ENCODE assay signal across 22 cellular contexts in the genomic region with DNA sequence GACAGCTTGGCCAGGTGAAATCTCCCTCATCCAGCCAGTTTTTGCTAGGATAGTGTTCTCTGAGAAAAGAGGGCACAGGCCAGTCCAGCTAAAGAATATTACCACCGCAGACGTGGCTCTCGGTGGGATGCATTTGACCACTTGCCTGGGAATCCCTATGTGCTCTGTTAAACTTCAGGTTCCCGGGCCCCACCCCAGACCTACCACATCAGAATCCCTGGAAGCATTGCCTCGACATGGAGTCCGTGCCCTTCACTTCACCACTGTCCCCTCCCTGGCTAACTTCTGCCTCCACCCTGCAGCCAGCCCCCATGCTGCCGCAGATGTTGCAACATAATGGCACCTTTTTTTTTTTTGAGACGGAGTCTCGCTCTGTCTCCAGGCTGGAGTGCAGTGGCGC. TPM values are rescaled to one million over a fixed set of nuclear protein-coding genes. Genes with fewer than 3 reads are reported as not detected.
"Had no signal": no experiment of that assay in that cellular context is flagged by ENCODE, and none has a peak within 500 bp of the region (broad histone marks: within the 10 kb centered on the region; RNA-seq: fewer than 3 reads in every experiment).

No MANE protein-coding gene starts in this region.

- H3K9me3 ChIP-seq: ascending aorta, esophagus muscularis mucosa, heart left ventricle, left lung, suprapubic skin, tibial artery had no signal

- H3K27ac ChIP-seq: ascending aorta, cardiac muscle cell, foreskin keratinocyte, suprapubic skin, tibial artery had no signal

- H3K4me3 ChIP-seq: ascending aorta, cardiac muscle cell, esophagus muscularis mucosa, heart left ventricle, left lung, lung, smooth muscle cell, suprapubic skin, tibial artery had no signal

- H3K36me3 ChIP-seq: cardiac muscle cell had no signal

- DNase-seq: activated CD4-positive, alpha-beta T cell treated with anti-CD3 and anti-CD28 coated beads for 36 hours; activated CD4-positive, alpha-beta T cell treated with anti-CD3 and anti-CD28 coated beads, Interleukin-2, amount 50 U/mL, for 4 hours; activated CD4-positive, CD25-positive, alpha-beta regulatory T cell; activated gamma-delta T cell; activated naive CD4-positive, alpha-beta T cell treated with anti-CD3 and anti-CD28 coated beads, Interleukin-2, amount 10 ng/mL, durations not matched to agents 7 days and 5 days; effector CD4-positive, alpha-beta T cell; foreskin keratinocyte; heart left ventricle; hypothalamus; stimulated activated CD4-positive, alpha-beta T cell treated with anti-CD3 and anti-CD28 coated beads, Interleukin-15, amount 100 ng/mL, for 24 hours; stimulated activated CD4-positive, alpha-beta T cell treated with anti-CD3 and anti-CD28 coated beads, Interleukin-2, amount 100 ng/mL, for 24 hours; stimulated activated naive CD4-positive, alpha-beta T cell; T-cell had no signal

- H3K4me1 ChIP-seq: foreskin keratinocyte had no signal

- ATAC-seq: activated CD4-positive, alpha-beta T cell treated with anti-CD3 and anti-CD28 coated beads for 36 hours; foreskin keratinocyte; heart left ventricle; left lung; T-cell had no signal

- H3K27me3 ChIP-seq: ascending aorta, cardiac muscle cell, esophagus muscularis mucosa, foreskin keratinocyte, heart left ventricle, left lung, suprapubic skin, tibial artery had no signal

RNA-seq across cellular contexts. Expression of a gene that starts 56.9 kb away (rescaled TPM):
- total RNA-seq: activated CD4-positive, alpha-beta T cell treated with anti-CD3 and anti-CD28 coated beads for 36 hours; activated naive CD8-positive, alpha-beta T cell treated with anti-CD3 and anti-CD28 coated beads, Interleukin-2, amount 10 ng/mL, durations not matched to agents 7 days and 5 days; foreskin keratinocyte had no signal
- polyA plus RNA-seq: foreskin keratinocyte had no signal
